Comparison of ENCODE assay signal across 17 cellular contexts in genomic region chr1:76125441-76126215, GRCh38.
"Had no signal": no experiment of that assay in that cellular context is flagged by ENCODE, and none has a peak within 500 bp of the region (broad histone marks: within the 10 kb centered on the region; RNA-seq: fewer than 3 reads in every experiment).

No MANE protein-coding gene starts in this region.

- ATAC-seq: foreskin keratinocyte; heart left ventricle; left cardiac atrium; naive thymus-derived CD8-positive, alpha-beta T cell; upper lobe of right lung had no signal

- DNase-seq: activated CD4-positive, alpha-beta T cell treated with anti-CD3 and anti-CD28 coated beads, Interleukin-2, amount 10 ng/mL, durations not matched to agents 7 days and 5 days; activated CD8-positive, alpha-beta memory T cell treated with anti-CD3 and anti-CD28 coated beads, Interleukin-2, amount 50 U/mL, for 48 hours; activated naive CD8-positive, alpha-beta T cell treated with anti-CD3 and anti-CD28 coated beads, Interleukin-2, amount 10 ng/mL, durations not matched to agents 7 days and 5 days; brain microvascular endothelial cell; effector memory CD4-positive, alpha-beta T cell; foreskin keratinocyte; heart left ventricle; left cardiac atrium; mammary epithelial cell; naive thymus-derived CD8-positive, alpha-beta T cell; nucleus accumbens; stimulated activated CD4-positive, alpha-beta T cell treated with anti-CD3 and anti-CD28 coated beads, Interleukin-15, amount 100 ng/mL, for 24 hours; stimulated activated CD4-positive, alpha-beta T cell treated with anti-CD3 and anti-CD28 coated beads, Interleukin-4, amount 100 ng/mL, for 24 hours; stimulated activated naive CD4-positive, alpha-beta T cell treated with Interleukin-2 at 50 U/mL for 16 hours; upper lobe of right lung had no signal

- H3K27ac ChIP-seq: brain microvascular endothelial cell, foreskin keratinocyte, heart left ventricle, skin epidermis, suprapubic skin, upper lobe of right lung had no signal
